8 cellular contexts compared by ENCODE assay signal in genomic region chr17:29241015-29241963, GRCh38. TPM values are rescaled to one million over a fixed set of nuclear protein-coding genes. Genes with fewer than 3 reads are reported as not detected.
DNase-seq lines count a peak whose midpoint lies in the region; TF ChIP-seq lines count a peak whose summit lies in the region.

No MANE protein-coding gene starts in this region.

- in situ Hi-C loops in astrocyte of the cerebellum (cut with HindIII; ENCODE audit: low sequenced_read_pairs) = no loop called here

- H3K4me3 ChIP-seq in astrocyte of the cerebellum (ENCODE audit: low read depth, low read length) = no peak overlapping the region
- no peak overlapping the region for H3K4me3 ChIP-seq in tibial artery

- peak overlapping the region; percentile 47 to 49 for H3K27ac ChIP-seq in tibial artery

- TF ChIP-seq CTCF in astrocyte of the cerebellum (IDR thresholded peaks at IDR 0.05; ENCODE audit: low read depth, low read length, missing control alignments) (peak; percentile 15), tibial artery (IDR thresholded peaks at IDR 0.05) (no peak)

- H3K36me3 ChIP-seq in tibial artery = no peaks in the 10 kb centered on the region

- no peaks in the 10 kb centered on the region for H3K27me3 ChIP-seq in tibial artery

- intact Hi-C loops in tibial artery (cut with DNase I; ENCODE audit: low total_unique reads) = no loop called here

- H3K4me1 ChIP-seq in tibial artery = peaks cover 0 to 16% (median 12%) of the 10 kb centered on the region in 4 donors

- DNase-seq in Daoy (ENCODE audit: low read depth) (peak; percentile 96), Kasumi-1 (lab: John Stamatoyannopoulos, UW) (peak; percentile 57 to 63), astrocyte of the cerebellum (ENCODE audit: low read depth) (peak; percentile 94), iPS-NIHi7 (ENCODE audit: extremely low spot score) (peak; percentile 76), tibial artery (peak; percentile 78 to 85), KG1 (lab: John Stamatoyannopoulos, UW) (no peak), NCI-H748 (lab: John Stamatoyannopoulos, UW; ENCODE audit: unreplicated experiment) (no peak)
- no peak for DNase-seq in effector CD4-positive, alpha-beta T cell

- no peaks in the 10 kb centered on the region for H3K9me3 ChIP-seq in tibial artery

RNA-seq across cellular contexts. Expression of gene CRYBA1, which starts 5.4 kb away (rescaled TPM):
- total RNA-seq in Daoy (2014; rRNA removed; shearing (Covaris generic)) = not detected in 2 replicates

RNA-seq across cellular contexts. Expression of gene NUFIP2, which starts 52.7 kb away (rescaled TPM):
- 18.6 and 23.8 TPM in 2 replicates for total RNA-seq in Daoy (2014; rRNA removed; shearing (Covaris generic))

Comparison
In these comparisons a context has a peak if more than half of its experiments do, and no peak if none do; other contexts are left out.
1. DNase-seq: peak in Daoy (single experiment), Kasumi-1 (2 of 2), astrocyte of the cerebellum (single experiment), iPS-NIHi7 (single experiment) and tibial artery (2 of 2); none in KG1 (single experiment), NCI-H748 (single experiment) and effector CD4-positive, alpha-beta T cell (single experiment).